24 cellular contexts compared by ENCODE assay signal in genomic region chr5:155471027-155471426, GRCh38.
DNase-seq lines count a peak whose midpoint lies in the region; FAIRE-seq lines count a peak whose summit lies in the region.
"Had no signal": no experiment of that assay in that cellular context is flagged by ENCODE, and none has a peak within 500 bp of the region (broad histone marks: within the 10 kb centered on the region; RNA-seq: fewer than 3 reads in every experiment).

No MANE protein-coding gene starts in this region.

- no peaks in the 10 kb centered on the region for H3K27me3 ChIP-seq in H7 (ENCODE audit: control insufficient read depth, insufficient read depth, low read length)
- H3K27me3 ChIP-seq: left lung, Peyer's patch, right atrium auricular region had no signal

- H3K4me3 ChIP-seq in H7 (ENCODE audit: insufficient read depth, low read depth, low read length): no peak overlapping the region
- H3K4me3 ChIP-seq: GM23248, left lung, Peyer's patch, right atrium auricular region had no signal

- FAIRE-seq in islet of Langerhans (lab: Jason Lieb, UNC): peak; percentile 100

- DNase-seq in DMS53 (lab: John Stamatoyannopoulos, UW): peak; percentile 21
- no peak for DNase-seq in DMS53 treated with DMSO at 0.1 percent for 48 hours (lab: John Stamatoyannopoulos, UW; ENCODE audit: unreplicated experiment)
- DNase-seq in NCI-H1417 (lab: John Stamatoyannopoulos, UW): peak in 2 of 3 experiments; percentile 27 to 77
- DNase-seq in NCI-H524 treated with DMSO at 0.1 percent for 48 hours (lab: John Stamatoyannopoulos, UW): peak; percentile 89
- no peak for DNase-seq in SW480 (ENCODE audit: low spot score)
- no peak for DNase-seq in H7
- no peak for DNase-seq in epidermal melanocyte (ENCODE audit: insufficient read length, low spot score)
- DNase-seq: activated CD4-positive, alpha-beta T cell treated with anti-CD3 and anti-CD28 coated beads, Interleukin-2, amount 50 U/mL, for 1 hour; activated CD8-positive, alpha-beta memory T cell treated with anti-CD3 and anti-CD28 coated beads, Interleukin-2, amount 50 U/mL, for 4 hours; activated effector memory CD4-positive, alpha-beta T cell treated with Interleukin-2 at 50 U/mL for 16 hours; activated naive CD8-positive, alpha-beta T cell treated with anti-CD3 and anti-CD28 coated beads, Interleukin-2, amount 10 ng/mL, durations not matched to agents 7 days and 5 days; erythroblast; foreskin fibroblast; GM23248; immature natural killer cell; left lung; naive thymus-derived CD8-positive, alpha-beta T cell; NCI-H1436; NK-92 treated with Interleukin-12 subunit alpha and Interleukin-12 subunit beta, amount 100 ng/mL, for 24 hours; Peyer's patch; stimulated activated CD4-positive, alpha-beta T cell treated with anti-CD3 and anti-CD28 coated beads, Interleukin-4, amount 100 ng/mL, for 24 hours; stimulated activated naive CD4-positive, alpha-beta T cell treated with Interleukin-2 at 50 U/mL for 16 hours had no signal

- H3K36me3 ChIP-seq in H7 (replicated peaks; ENCODE audit: control insufficient read depth, insufficient read depth, low read length): no peaks in the 10 kb centered on the region
- H3K36me3 ChIP-seq: left lung, Peyer's patch, right atrium auricular region had no signal

Comparison
In these comparisons a context has a peak if more than half of its experiments do, and no peak if none do; other contexts are left out.
1. DNase-seq: peak in DMS53 (single experiment), NCI-H1417 (2 of 3) and NCI-H524 treated with DMSO at 0.1 percent for 48 hours (single experiment); none in DMS53 treated with DMSO at 0.1 percent for 48 hours (single experiment), SW480 (single experiment), H7 (single experiment) and epidermal melanocyte (single experiment).